Comparison of ENCODE assay signal across 8 cellular contexts in the genomic region with DNA sequence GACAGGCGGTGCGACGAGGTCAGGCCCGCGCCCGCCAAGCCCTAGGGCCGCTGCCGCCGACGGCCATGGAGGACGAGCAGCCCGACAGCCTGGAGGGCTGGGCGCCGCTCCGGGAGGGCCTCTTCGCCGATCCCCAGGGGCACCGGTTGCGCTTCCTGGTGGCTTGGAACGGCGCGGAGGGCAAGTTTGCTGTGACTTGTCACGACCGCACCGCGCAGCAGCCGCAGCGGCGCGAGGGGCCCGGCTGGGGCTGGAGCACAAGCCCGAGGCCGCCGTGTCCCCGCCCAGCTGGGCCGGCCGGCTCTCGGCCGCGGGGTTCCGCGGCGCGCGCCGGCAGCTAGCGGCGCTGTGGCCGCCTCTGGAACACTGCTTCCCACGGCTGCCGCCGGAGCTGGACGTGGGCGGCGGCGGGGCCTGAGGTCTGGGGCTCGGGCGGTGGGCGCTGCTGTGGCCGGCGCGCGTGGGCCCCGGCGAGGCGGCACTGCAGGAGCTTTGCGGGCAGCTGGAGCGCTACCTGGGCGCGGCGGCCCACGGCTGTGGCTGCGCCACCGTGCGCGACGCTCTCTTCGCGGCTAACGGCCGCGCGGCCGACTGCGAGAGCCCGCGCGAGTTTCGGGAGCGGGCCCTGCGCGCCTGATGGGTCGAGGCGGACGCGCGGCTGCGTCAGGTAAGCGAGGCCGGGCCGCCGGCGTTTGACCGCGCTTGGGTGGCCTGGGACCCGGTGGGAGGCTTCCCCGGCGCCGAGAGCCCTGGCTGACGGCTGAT.
DNase-seq lines count a peak whose midpoint lies in the region; ATAC-seq and TF ChIP-seq lines count a peak whose summit lies in the region.
"Not testable (repeated sequence)": the region's sequence is repeated elsewhere in the genome, so short reads cannot be mapped to it uniquely, and the experiment has no call there.

No MANE protein-coding gene starts in this region.

- DNase-seq in GM10266 (ENCODE audit: extremely low spot score) (peak; percentile 30), HAP-1 (ENCODE audit: low spot score in 2 of 2) (peak in 1 of 2 experiments; percentile 58), LHCN-M2 (ENCODE audit: low read depth) (peak; percentile 13), osteoblast (ENCODE audit: insufficient read length, low spot score, missing footprints) (peak; percentile 42), thyroid gland (peak; percentile 49)
- not testable (repeated sequence) for DNase-seq in breast epithelium (ENCODE audit: low spot score in 2 of 2); right atrium auricular region (ENCODE audit: low spot score)

- not testable (repeated sequence) for TF ChIP-seq POLR2A in breast epithelium (IDR thresholded peaks at IDR 0.05)
- peak in 1 of 2 donors; percentile 42 for TF ChIP-seq POLR2A in thyroid gland (IDR thresholded peaks at IDR 0.05)

- intact Hi-C loops in breast epithelium (cut with DNase I; ENCODE audit: low total_unique reads); thyroid gland (cut with DNase I): not testable (repeated sequence)

- not testable (repeated sequence) for TF ChIP-seq CTCF in GM10266 (IDR thresholded peaks at IDR 0.05; ENCODE audit: control insufficient read depth, insufficient read depth, low read depth, missing control alignments); breast epithelium (IDR thresholded peaks at IDR 0.05); right atrium auricular region (IDR thresholded peaks at IDR 0.05); osteoblast (IDR thresholded peaks at IDR 0.05; ENCODE audit: extremely low read depth, low read depth, low read length); thyroid gland (IDR thresholded peaks at IDR 0.05)

- H3K4me3 ChIP-seq in HAP-1 (peak overlapping the region; percentile 35), breast epithelium (peak overlapping the region; percentile 45 to 77 (median 64)), right atrium auricular region (peak overlapping the region; percentile 58 to 65), osteoblast (ENCODE audit: insufficient read depth, low read length) (peak overlapping the region; percentile 70), thyroid gland (replicated peaks in 1 of 3) (peak overlapping the region in 2 of 3 donors; percentile 7 to 56)

- not testable (repeated sequence) for H3K9me3 ChIP-seq in HAP-1; breast epithelium; right atrium auricular region; osteoblast (ENCODE audit: low read depth, low read length); thyroid gland

- not testable (repeated sequence) for H3K27me3 ChIP-seq in HAP-1 (ENCODE audit: low read depth); breast epithelium; right atrium auricular region; osteoblast (ENCODE audit: insufficient read depth, low read length); thyroid gland

- H2AFZ ChIP-seq in osteoblast (ENCODE audit: low read length): peak overlapping the region; percentile 80

- H3K4me1 ChIP-seq in HAP-1; breast epithelium; right atrium auricular region; osteoblast (ENCODE audit: insufficient read depth, low read length); thyroid gland: not testable (repeated sequence)

- H3K36me3 ChIP-seq in HAP-1 (replicated peaks); breast epithelium; right atrium auricular region; osteoblast (ENCODE audit: insufficient read depth, low read length); thyroid gland: not testable (repeated sequence)

- peak overlapping the region; percentile 78 to 93 for H3K27ac ChIP-seq in breast epithelium
- H3K27ac ChIP-seq in right atrium auricular region: peak overlapping the region; percentile 88 to 94
- peak overlapping the region; percentile 33 for H3K27ac ChIP-seq in osteoblast (ENCODE audit: low read depth, low read length)
- H3K27ac ChIP-seq in thyroid gland: peak overlapping the region; percentile 88 to 91 (median 89)

- WGBS in thyroid gland, 2 donors: no CpG with 5 or more reads among the region's 110 CpGs

- in situ Hi-C loops in HAP-1 (cut with MboI; ENCODE audit: low sequenced_read_pairs): not testable (repeated sequence)

- peak; percentile 68 to 75 for ATAC-seq in activated CD4-positive, CD25-positive, alpha-beta regulatory T cell treated with anti-CD3 and anti-CD28 coated beads, Interleukin-2, amount 50 U/mL, for 24 hours

- not testable (repeated sequence) for H4K20me1 ChIP-seq in osteoblast (ENCODE audit: insufficient read depth, low read length)

- H3K4me2 ChIP-seq in osteoblast (ENCODE audit: insufficient read depth, low read length): peak overlapping the region; percentile 84

- not testable (repeated sequence) for H3K79me2 ChIP-seq in osteoblast (ENCODE audit: insufficient read depth, low read length)

Comparison
In these comparisons a context has a peak if more than half of its experiments do, and no peak if none do; other contexts are left out.
1. H3K27ac ChIP-seq: peak in every context shown above with its lines; median percentile 91 in right atrium auricular region; 89 in thyroid gland; 86 in breast epithelium; 33 in osteoblast.